ENCODE assay signal across 23 cellular contexts in the genomic region with DNA sequence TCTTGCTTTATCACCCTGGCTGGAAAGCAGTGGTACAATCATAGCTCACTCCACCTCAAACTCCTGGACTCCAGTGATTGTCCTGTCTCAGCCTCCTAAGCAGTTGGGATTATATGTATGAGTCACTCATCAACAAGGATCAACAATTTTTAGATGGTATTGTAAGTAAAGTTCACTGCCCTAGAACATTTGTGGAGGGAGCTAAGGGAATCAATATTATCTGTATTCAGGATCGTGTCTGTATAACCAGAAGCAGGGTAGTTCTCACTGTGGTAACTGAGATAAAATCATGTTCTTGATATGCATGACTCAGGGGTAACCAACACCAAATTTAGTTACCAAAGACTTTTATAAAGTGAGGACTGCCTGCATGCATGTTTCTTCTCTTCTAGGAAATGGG. TPM values are rescaled to one million over a fixed set of nuclear protein-coding genes. Genes with fewer than 3 reads are reported as not detected.
DNase-seq lines count a peak whose midpoint lies in the region; ATAC-seq and TF ChIP-seq lines count a peak whose summit lies in the region.
"Had no signal": no experiment of that assay in that cellular context is flagged by ENCODE, and none has a peak within 500 bp of the region (broad histone marks: within the 10 kb centered on the region; RNA-seq: fewer than 3 reads in every experiment).

No MANE protein-coding gene starts in this region.

- H3K79me2 ChIP-seq in OCI-LY7 (ENCODE audit: insufficient read depth, low read depth, low read length) (peaks cover 6% of the 10 kb centered on the region; the same call in 1 of the 2 replicates), mammary epithelial cell (ENCODE audit: insufficient read depth, low read length) (peaks cover 14% of the 10 kb centered on the region)

- TF ChIP-seq CTCF in OCI-LY7 (conservative IDR thresholded peaks at IDR 0.05; ENCODE audit: low read length): no peak
- no peak for TF ChIP-seq CTCF in mammary epithelial cell (conservative IDR thresholded peaks at IDR 0.05 in 1 of 2, IDR thresholded peaks at IDR 0.05 in 1 of 2; ENCODE audit: extremely low read depth in 1 of 2, insufficient read depth in 1 of 2, low read depth in 1 of 2, low read length in 2 of 2)
- TF ChIP-seq CTCF in suprapubic skin (IDR thresholded peaks at IDR 0.05): no peak
- TF ChIP-seq CTCF in chondrocyte (IDR thresholded peaks at IDR 0.05): no peak

- WGBS in mammary epithelial cell (ENCODE audit: low coverage, missing lambda C conversion rate): 89% methylated on average over 1 of the region's 1 CpG
- 100% methylated on average over 1 of the region's 1 CpG for WGBS in mesenchymal stem cell
- WGBS in suprapubic skin: 70% methylated on average over 1 of the region's 1 CpG

- peaks cover 20% of the 10 kb centered on the region for H3K4me1 Mint-ChIP-seq in chondrocyte (ENCODE audit: low read depth)
- H3K4me1 Mint-ChIP-seq: B cell; mesothelial cell of epicardium; nephron progenitor cell; stimulated activated naive CD8-positive, alpha-beta T cell treated with anti-CD3 and anti-CD28 coated beads, Interleukin-15, amount 100 ng/mL, for 72 hours had no signal

- no peak overlapping the region for H3K4me3 ChIP-seq in OCI-LY7 (ENCODE audit: low read depth, low read length, poor library complexity, severe bottlenecking)
- H3K4me3 ChIP-seq in mammary epithelial cell (replicated peaks in 1 of 3; ENCODE audit: insufficient read depth in 1 of 3, low read depth in 2 of 3, low read length in 3 of 3): no peak overlapping the region
- H3K4me3 ChIP-seq in mesenchymal stem cell (ENCODE audit: insufficient read depth in 1 of 2, low read depth in 1 of 2, low read length in 2 of 2): no peak overlapping the region
- H3K4me3 ChIP-seq in suprapubic skin: no peak overlapping the region
- H3K4me3 ChIP-seq: coronary artery, upper lobe of right lung had no signal

- H2AFZ ChIP-seq in OCI-LY7 (ENCODE audit: low read length) (no peak overlapping the region), mammary epithelial cell (ENCODE audit: low read depth, low read length) (no peak overlapping the region), mesenchymal stem cell (ENCODE audit: low read depth, low read length) (no peak overlapping the region)

- H3K27me3 Mint-ChIP-seq in chondrocyte (ENCODE audit: low read depth): no peaks in the 10 kb centered on the region
- H3K27me3 Mint-ChIP-seq: B cell; stimulated activated naive CD8-positive, alpha-beta T cell treated with anti-CD3 and anti-CD28 coated beads, Interleukin-15, amount 100 ng/mL, for 72 hours had no signal

- no peak overlapping the region for H3K27ac Mint-ChIP-seq in chondrocyte (ENCODE audit: unreplicated experiment)
- H3K27ac Mint-ChIP-seq: activated naive CD4-positive, alpha-beta T cell treated with anti-CD3 and anti-CD28 coated beads for 36 hours; B cell; mesothelial cell of epicardium; nephron progenitor cell had no signal

- no peak overlapping the region for H2AK5ac ChIP-seq in mesenchymal stem cell (ENCODE audit: low read length, severe bottlenecking)

- no peak overlapping the region for H3K9ac ChIP-seq in mammary epithelial cell (ENCODE audit: insufficient read depth, low read length)
- H3K9ac ChIP-seq in mesenchymal stem cell (ENCODE audit: low read length): no peak overlapping the region
- H3K9ac ChIP-seq: SK-N-SH had no signal

- H3K9me3 ChIP-seq in OCI-LY7 (ENCODE audit: low read length) (no peaks in the 10 kb centered on the region), mammary epithelial cell (replicated peaks; ENCODE audit: insufficient read depth, low read length) (no peaks in the 10 kb centered on the region), mesenchymal stem cell (ENCODE audit: control insufficient read depth, low read length) (no peaks in the 10 kb centered on the region), suprapubic skin (no peaks in the 10 kb centered on the region)
- H3K9me3 ChIP-seq: SK-N-SH, upper lobe of right lung had no signal

- H3K4ac ChIP-seq in mesenchymal stem cell (ENCODE audit: low read depth in 1 of 2, low read length in 2 of 2): no peak overlapping the region

- H3K27ac ChIP-seq in OCI-LY7 (ENCODE audit: low read depth, low read length, poor library complexity, severe bottlenecking) (no peak overlapping the region), mammary epithelial cell (ENCODE audit: insufficient read depth, low read depth, low read length) (no peak overlapping the region), mesenchymal stem cell (ENCODE audit: low read length, poor library complexity, severe bottlenecking) (no peak overlapping the region), suprapubic skin (no peak overlapping the region)
- H3K27ac ChIP-seq: coronary artery, upper lobe of right lung had no signal

- TF ChIP-seq EP300 in suprapubic skin (IDR thresholded peaks at IDR 0.05): no peak

- no peak overlapping the region for H3K23ac ChIP-seq in mesenchymal stem cell (ENCODE audit: low read length in 2 of 2)

- H3K79me1 ChIP-seq in mesenchymal stem cell (replicated peaks; ENCODE audit: low read length, poor library complexity, severe bottlenecking): peaks cover 11% of the 10 kb centered on the region

- in situ Hi-C loops in mammary epithelial cell (cut with MboI; ENCODE audit: low sequenced_read_pairs in 2 of 2): no loop called here

- no peak overlapping the region for H2BK15ac ChIP-seq in mesenchymal stem cell (ENCODE audit: low read depth, poor library complexity, severe bottlenecking)

- no peaks in the 10 kb centered on the region for H3K9me3 Mint-ChIP-seq in chondrocyte (ENCODE audit: low read depth)
- H3K9me3 Mint-ChIP-seq: activated naive CD4-positive, alpha-beta T cell treated with anti-CD3 and anti-CD28 coated beads for 36 hours; mesothelial cell of epicardium; nephron progenitor cell; stimulated activated naive CD8-positive, alpha-beta T cell treated with anti-CD3 and anti-CD28 coated beads, Interleukin-15, amount 100 ng/mL, for 72 hours had no signal

- peak; percentile 38 to 55 for ATAC-seq in activated CD4-positive, CD25-positive, alpha-beta regulatory T cell treated with anti-CD3 and anti-CD28 coated beads, Interleukin-2, amount 50 U/mL, for 24 hours
- ATAC-seq: stimulated activated naive CD8-positive, alpha-beta T cell treated with anti-CD3 and anti-CD28 coated beads, Interleukin-15, amount 100 ng/mL, for 72 hours; upper lobe of right lung had no signal

- H4K20me1 ChIP-seq in OCI-LY7 (ENCODE audit: insufficient read depth, low read length): no peaks in the 10 kb centered on the region
- H4K20me1 ChIP-seq in mammary epithelial cell (ENCODE audit: insufficient read depth, low read length): no peaks in the 10 kb centered on the region

- H3K4me2 ChIP-seq in OCI-LY7 (ENCODE audit: low read length) (no peak overlapping the region), mammary epithelial cell (ENCODE audit: insufficient read depth, low read depth, low read length) (no peak overlapping the region), mesenchymal stem cell (ENCODE audit: low read length, poor library complexity, severe bottlenecking) (no peak overlapping the region)
- H3K4me2 ChIP-seq: SK-N-SH had no signal

- H3K36me3 ChIP-seq in OCI-LY7 (ENCODE audit: insufficient read depth, low read length): peaks cover 84% of the 10 kb centered on the region
- H3K36me3 ChIP-seq in mammary epithelial cell (ENCODE audit: insufficient read depth, low read length): peaks cover 21% of the 10 kb centered on the region
- H3K36me3 ChIP-seq in mesenchymal stem cell (ENCODE audit: control insufficient read depth in 1 of 2, insufficient read depth in 2 of 2, low read depth in 1 of 2, low read length in 2 of 2): peaks cover 27 to 72% of the 10 kb centered on the region in 2 experiments
- H3K36me3 ChIP-seq in suprapubic skin: peaks cover 54% of the 10 kb centered on the region

- H3K27me3 ChIP-seq in mammary epithelial cell (ENCODE audit: insufficient read depth, low read length) (no peaks in the 10 kb centered on the region), mesenchymal stem cell (ENCODE audit: control insufficient read depth in 1 of 2, insufficient read depth in 1 of 2, low read length in 2 of 2) (no peaks in the 10 kb centered on the region), suprapubic skin (no peaks in the 10 kb centered on the region)
- H3K27me3 ChIP-seq: upper lobe of right lung had no signal

- H3K4me3 Mint-ChIP-seq in chondrocyte (ENCODE audit: unreplicated experiment): no peak overlapping the region
- H3K4me3 Mint-ChIP-seq: activated naive CD4-positive, alpha-beta T cell treated with anti-CD3 and anti-CD28 coated beads for 36 hours; B cell; mesothelial cell of epicardium; nephron progenitor cell; stimulated activated naive CD8-positive, alpha-beta T cell treated with anti-CD3 and anti-CD28 coated beads, Interleukin-15, amount 100 ng/mL, for 72 hours had no signal

- POLR2A ChIA-PET in OCI-LY7 (lab: Charles Lee): interaction anchor here (0.6 to 1.4 kb wide), 3 partner anchors 12 to 39 kb away, joined by 3 to 4 read pairs (median 3); no protein-coding TSS in a partner anchor

- H3K14ac ChIP-seq in mesenchymal stem cell (ENCODE audit: low read length in 2 of 2): no peak overlapping the region

- H3K4me1 ChIP-seq in OCI-LY7 (ENCODE audit: insufficient read depth, low read length, poor library complexity, severe bottlenecking) (no peaks in the 10 kb centered on the region), mammary epithelial cell (ENCODE audit: insufficient read depth, low read length) (no peaks in the 10 kb centered on the region), mesenchymal stem cell (ENCODE audit: control insufficient read depth, insufficient read depth, low read depth, low read length) (no peaks in the 10 kb centered on the region), suprapubic skin (no peaks in the 10 kb centered on the region)
- H3K4me1 ChIP-seq: upper lobe of right lung had no signal

- H4K91ac ChIP-seq in mesenchymal stem cell (ENCODE audit: low read length): no peak overlapping the region

- no peak for DNase-seq in activated CD4-positive, CD25-positive, alpha-beta regulatory T cell treated with anti-CD3 and anti-CD28 coated beads, Interleukin-2, amount 50 U/mL, for 72 hours
- no peak for DNase-seq in OCI-LY7 (ENCODE audit: low spot score)
- peak; percentile 13 for DNase-seq in mammary epithelial cell
- peak; percentile 28 for DNase-seq in mesenchymal stem cell
- no peak for DNase-seq in suprapubic skin (ENCODE audit: low spot score in 2 of 2)
- DNase-seq in NCI-H69 (lab: John Stamatoyannopoulos, UW): no peak
- DNase-seq in chondrocyte (ENCODE audit: low spot score): no peak
- DNase-seq: 8988T; activated naive CD4-positive, alpha-beta T cell treated with anti-CD3 and anti-CD28 coated beads for 36 hours; aorta; Calu3; H7; NCI-H146; NCI-H2171 treated with DMSO at 0.1 percent for 48 hours; nephron progenitor cell; SK-N-SH; stimulated activated CD4-positive, alpha-beta T cell treated with anti-CD3 and anti-CD28 coated beads, Interleukin-2, amount 100 ng/mL, for 24 hours; stimulated activated naive CD8-positive, alpha-beta T cell treated with anti-CD3 and anti-CD28 coated beads, Interleukin-15, amount 100 ng/mL, for 72 hours; upper lobe of right lung had no signal

- BruUV-seq in OCI-LY7 (replicated peaks; lab: Mats Ljungman, UMichigan): TSS peak; percentile 47
- no TSS peak for BruUV-seq in mammary epithelial cell (replicated peaks; lab: Mats Ljungman, UMichigan)

- no peak for TF ChIP-seq POLR2A in suprapubic skin (IDR thresholded peaks at IDR 0.05)

- H4K8ac ChIP-seq in mesenchymal stem cell (ENCODE audit: low read length): no peak overlapping the region

- dilution Hi-C loops in mammary epithelial cell (cut with HindIII; ENCODE audit: low sequenced_read_pairs): no loop called here

- intact Hi-C loops in OCI-LY7 (cut with micrococcal nuclease; ENCODE audit: unreplicated experiment): no loop called here
- intact Hi-C loops in mammary epithelial cell (cut with micrococcal nuclease): no loop called here

- CTCF ChIA-PET in OCI-LY7 (lab: Charles Lee; ENCODE audit: unreplicated experiment) (no interaction called here), mammary epithelial cell (lab: Charles Lee; ENCODE audit: low non-redundant PET) (no interaction called here)

- no peaks in the 10 kb centered on the region for H3K9me2 ChIP-seq in OCI-LY7 (ENCODE audit: insufficient read depth, low read length)
- H3K9me2 ChIP-seq: SK-N-SH had no signal

- H3K18ac ChIP-seq in mesenchymal stem cell (ENCODE audit: low read depth in 1 of 2, low read length in 2 of 2): no peak overlapping the region

- H2BK12ac ChIP-seq in mesenchymal stem cell (ENCODE audit: low read length in 2 of 2): no peak overlapping the region

- no peak overlapping the region for H2BK5ac ChIP-seq in mesenchymal stem cell (ENCODE audit: low read depth, low read length, poor library complexity, severe bottlenecking)

- H3K36me3 Mint-ChIP-seq in chondrocyte (ENCODE audit: low read depth): peaks cover 27% of the 10 kb centered on the region

- H2BK120ac ChIP-seq in mesenchymal stem cell (ENCODE audit: low read depth, low read length): no peak overlapping the region

RNA-seq across cellular contexts. Expression of gene ZMYM5, which starts 27.0 kb away (rescaled TPM):
- 10.2 and 15.5 TPM in 2 replicates for total RNA-seq in OCI-LY7 (2014; rRNA removed; shearing (Covaris generic))
- total RNA-seq in OCI-LY7 (2022) (14.3 and 15.2 TPM in 2 replicates), mammary epithelial cell (10 to 100 TPM; 11.4 to 13.5 TPM), suprapubic skin (10 to 100 TPM in 3 of 4 donors, 1 to 10 TPM in 1; 8.8 to 25.7 (median 13.4) TPM), chondrocyte (13.3 to 15.8 TPM (median 14.0 TPM) in 3 replicates)
- 5.1 TPM for polyA plus RNA-seq in mammary epithelial cell
- 2.6 TPM for polyA minus RNA-seq in mammary epithelial cell
- 12.2 TPM for polyA plus RNA-seq in mesenchymal stem cell (2013, experiment 1 of 2)
- 13.4 TPM for polyA plus RNA-seq in mesenchymal stem cell (2013, experiment 2 of 2)

RNA-seq across cellular contexts. Expression of gene PSPC1, which starts 53.7 kb away (rescaled TPM):
- 115 and 144 TPM in 2 replicates for total RNA-seq in OCI-LY7 (2014; rRNA removed; shearing (Covaris generic))
- total RNA-seq in OCI-LY7 (2022) (91.5 and 94.8 TPM in 2 replicates), mammary epithelial cell (10 to 100 TPM; 43.1 to 49.0 TPM), suprapubic skin (10 to 100 TPM; 30.3 to 63.2 (median 38.8) TPM), chondrocyte (32.6 to 45.7 TPM (median 35.1 TPM) in 3 replicates)
- polyA plus RNA-seq in mammary epithelial cell: 34.6 TPM
- polyA minus RNA-seq in mammary epithelial cell: 31.8 TPM
- 42.2 TPM for polyA plus RNA-seq in mesenchymal stem cell (2013, experiment 1 of 2)
- polyA plus RNA-seq in mesenchymal stem cell (2013, experiment 2 of 2): 42.5 TPM

Comparison
In these comparisons a context has a peak if more than half of its experiments do, and no peak if none do; other contexts are left out.
1. DNase-seq: peak in mammary epithelial cell (single experiment) and mesenchymal stem cell (single experiment); none in activated CD4-positive, CD25-positive, alpha-beta regulatory T cell treated with anti-CD3 and anti-CD28 coated beads, Interleukin-2, amount 50 U/mL, for 72 hours (single experiment), OCI-LY7 (single experiment), suprapubic skin (0 of 2), NCI-H69 (single experiment) and chondrocyte (single experiment).